In the genomic region with DNA sequence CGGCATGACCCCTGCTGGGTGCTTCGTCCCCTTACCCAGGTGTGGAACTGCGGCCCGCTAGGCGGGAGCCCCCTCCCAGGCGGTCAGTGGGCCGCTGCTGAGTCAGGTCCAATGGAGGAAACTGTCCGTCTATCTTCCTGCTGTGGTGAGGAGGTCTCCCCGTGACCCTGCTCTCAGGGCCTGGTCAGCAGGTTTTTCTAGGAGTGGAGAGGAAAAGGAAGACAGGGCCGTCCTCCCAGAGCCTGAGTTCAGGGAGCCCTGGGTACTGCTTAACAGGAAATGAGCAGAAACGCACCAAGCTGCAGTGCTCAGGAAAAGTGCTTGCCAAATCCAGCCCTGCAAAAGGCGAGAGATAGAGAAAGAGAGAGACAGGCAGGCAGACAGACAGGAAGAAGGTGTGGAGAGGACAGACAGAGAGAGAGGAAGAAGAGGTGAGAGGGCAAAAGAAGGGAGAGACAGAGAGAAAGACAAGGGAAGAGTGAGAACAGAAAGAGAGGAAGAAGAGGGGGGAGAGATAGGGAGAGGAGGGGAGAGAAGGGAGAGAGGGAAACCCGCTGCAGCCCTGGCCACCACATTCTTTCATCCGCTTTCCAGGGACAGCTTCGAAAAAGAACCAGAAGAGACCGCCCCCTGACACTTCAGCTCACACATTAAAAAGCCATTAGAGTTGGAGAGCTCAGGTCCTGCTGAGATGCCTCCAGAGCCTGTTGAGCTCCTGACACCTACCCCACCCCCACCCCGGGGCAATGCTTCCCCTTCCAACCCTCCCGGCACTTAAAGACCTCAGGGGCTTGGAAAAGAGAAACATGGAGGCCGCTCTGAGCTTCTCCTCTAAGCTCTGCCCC, we compare ENCODE assay signal across 8 cellular contexts. TPM values are rescaled to one million over a fixed set of nuclear protein-coding genes. Genes with fewer than 3 reads are reported as not detected.
DNase-seq lines count a peak whose midpoint lies in the region; ATAC-seq lines count a peak whose summit lies in the region.

No MANE protein-coding gene starts in this region.

- H3K27ac Mint-ChIP-seq in activated naive CD8-positive, alpha-beta T cell treated with anti-CD3 and anti-CD28 coated beads, Interleukin-2, amount 10 ng/mL, durations not matched to agents 7 days and 5 days: peak overlapping the region; percentile 76

- POLR2A ChIA-PET in activated naive CD8-positive, alpha-beta T cell treated with anti-CD3 and anti-CD28 coated beads, Interleukin-2, amount 10 ng/mL, durations not matched to agents 7 days and 5 days (lab: Charles Lee): interaction anchor here (1.0 to 1.6 kb wide), 2 partner anchors 9 to 20 kb away, joined by 4 to 6 read pairs; partner anchors contain the start of gene SH3GL1

- peaks cover 5% of the 10 kb centered on the region for H3K36me3 Mint-ChIP-seq in activated naive CD8-positive, alpha-beta T cell treated with anti-CD3 and anti-CD28 coated beads, Interleukin-2, amount 10 ng/mL, durations not matched to agents 7 days and 5 days

- H3K4me1 ChIP-seq in HUES64 (ENCODE audit: insufficient read depth, low read length) (peaks cover 34% of the 10 kb centered on the region), iPS-18a (ENCODE audit: control insufficient read depth, low read depth, low read length) (peaks cover 26% of the 10 kb centered on the region)

- H3K27ac ChIP-seq in HUES64 (ENCODE audit: low read depth, low read length) (peak overlapping the region; percentile 54; the same call in 1 of the 2 replicates), iPS-18a (ENCODE audit: low read length) (no peak overlapping the region), skin epidermis (peak overlapping the region in 20 of 21 experiments; percentile 40 to 86 (median 70))

- H3K9me3 Mint-ChIP-seq in activated naive CD8-positive, alpha-beta T cell treated with anti-CD3 and anti-CD28 coated beads, Interleukin-2, amount 10 ng/mL, durations not matched to agents 7 days and 5 days: no peaks in the 10 kb centered on the region

- no peak for DNase-seq in activated naive CD8-positive, alpha-beta T cell treated with anti-CD3 and anti-CD28 coated beads, Interleukin-2, amount 10 ng/mL, durations not matched to agents 7 days and 5 days
- DNase-seq in SK-N-DZ (ENCODE audit: low spot score) (no peak), activated gamma-delta T cell treated with Interleukin-2 at 50 U/mL for 16 hours (no peak), DMS153 (lab: John Stamatoyannopoulos, UW) (no peak)

- H3K4me3 Mint-ChIP-seq in activated naive CD8-positive, alpha-beta T cell treated with anti-CD3 and anti-CD28 coated beads, Interleukin-2, amount 10 ng/mL, durations not matched to agents 7 days and 5 days: peak overlapping the region; percentile 52

- H3K4me1 Mint-ChIP-seq in activated naive CD8-positive, alpha-beta T cell treated with anti-CD3 and anti-CD28 coated beads, Interleukin-2, amount 10 ng/mL, durations not matched to agents 7 days and 5 days: peaks cover 30% of the 10 kb centered on the region

- H3K4me3 ChIP-seq in HUES64 (ENCODE audit: low read length) (peak overlapping the region; percentile 41), iPS-18a (ENCODE audit: low read length) (peak overlapping the region; percentile 51), skin epidermis (no peak overlapping the region)

- H3K36me3 ChIP-seq in HUES64 (ENCODE audit: insufficient read depth, low read length) (peaks cover 5% of the 10 kb centered on the region), iPS-18a (ENCODE audit: control insufficient read depth, low read depth, low read length) (no peaks in the 10 kb centered on the region)

- H3K9me3 ChIP-seq in HUES64 (ENCODE audit: insufficient read depth, low read depth, low read length): no peaks in the 10 kb centered on the region
- no peaks in the 10 kb centered on the region for H3K9me3 ChIP-seq in iPS-18a (ENCODE audit: control insufficient read depth, low read depth, low read length)

- 31% methylated on average over 18 of the region's 19 CpGs for WGBS in HUES64

- no peaks in the 10 kb centered on the region for H3K27me3 Mint-ChIP-seq in activated naive CD8-positive, alpha-beta T cell treated with anti-CD3 and anti-CD28 coated beads, Interleukin-2, amount 10 ng/mL, durations not matched to agents 7 days and 5 days

- no peak for ATAC-seq in activated naive CD8-positive, alpha-beta T cell treated with anti-CD3 and anti-CD28 coated beads, Interleukin-2, amount 10 ng/mL, durations not matched to agents 7 days and 5 days (ENCODE audit: low read depth)
- ATAC-seq in HG02840 (IDR thresholded peaks at IDR 0.05; ENCODE audit: low FRiP score, unreplicated experiment): no peak

- H3K27me3 ChIP-seq in HUES64 (ENCODE audit: insufficient read depth, low read length): no peaks in the 10 kb centered on the region
- H3K27me3 ChIP-seq in iPS-18a (ENCODE audit: control insufficient read depth, insufficient read depth, low read length): no peaks in the 10 kb centered on the region

- peak overlapping the region; percentile 57 for H3K9ac ChIP-seq in HUES64 (ENCODE audit: low read depth, low read length)
- H3K9ac ChIP-seq in iPS-18a (ENCODE audit: low read length): peak overlapping the region; percentile 14

RNA-seq across cellular contexts. Expression of gene SH3GL1, which starts 10.1 kb away (rescaled TPM):
- polyA plus RNA-seq in HUES64 (2013, experiment 1 of 2): 79.1 TPM
- 76.6 TPM for polyA plus RNA-seq in HUES64 (2013, experiment 2 of 2)
- 10 to 100 TPM; 54.6 to 56.8 TPM for total RNA-seq in activated naive CD8-positive, alpha-beta T cell treated with anti-CD3 and anti-CD28 coated beads, Interleukin-2, amount 10 ng/mL, durations not matched to agents 7 days and 5 days
- polyA plus RNA-seq in SK-N-DZ (2014; cell fraction: cytosol; rRNA removed): 47.0 and 62.2 TPM in 2 replicates
- 41.5 and 42.2 TPM in 2 replicates for polyA plus RNA-seq in SK-N-DZ (2014; cell fraction: nucleus; rRNA removed)

RNA-seq across cellular contexts. Expression of gene CHAF1A, which starts 12.2 kb away (rescaled TPM):
- 70.0 TPM for polyA plus RNA-seq in HUES64 (2013, experiment 1 of 2)
- 65.6 TPM for polyA plus RNA-seq in HUES64 (2013, experiment 2 of 2)
- 10 to 100 TPM; 77.0 to 79.1 TPM for total RNA-seq in activated naive CD8-positive, alpha-beta T cell treated with anti-CD3 and anti-CD28 coated beads, Interleukin-2, amount 10 ng/mL, durations not matched to agents 7 days and 5 days
- 44.2 and 55.5 TPM in 2 replicates for polyA plus RNA-seq in SK-N-DZ (2014; cell fraction: cytosol; rRNA removed)
- polyA plus RNA-seq in SK-N-DZ (2014; cell fraction: nucleus; rRNA removed): 54.0 and 71.2 TPM in 2 replicates

RNA-seq across cellular contexts. Expression of gene MPND, which starts 46.9 kb away (rescaled TPM):
- polyA plus RNA-seq in HUES64 (2013, experiment 1 of 2): 22.9 TPM
- 19.0 TPM for polyA plus RNA-seq in HUES64 (2013, experiment 2 of 2)
- 10 to 100 TPM; 23.7 to 26.2 TPM for total RNA-seq in activated naive CD8-positive, alpha-beta T cell treated with anti-CD3 and anti-CD28 coated beads, Interleukin-2, amount 10 ng/mL, durations not matched to agents 7 days and 5 days
- polyA plus RNA-seq in SK-N-DZ (2014; cell fraction: cytosol; rRNA removed): 8.7 and 15.5 TPM in 2 replicates
- 14.1 and 19.4 TPM in 2 replicates for polyA plus RNA-seq in SK-N-DZ (2014; cell fraction: nucleus; rRNA removed)

RNA-seq across cellular contexts. Expression of gene STAP2, which starts 51.6 kb away (rescaled TPM):
- 9.6 TPM for polyA plus RNA-seq in HUES64 (2013, experiment 1 of 2)
- polyA plus RNA-seq in HUES64 (2013, experiment 2 of 2): 10.1 TPM
- 1 to 10 TPM; 8.4 to 8.8 TPM for total RNA-seq in activated naive CD8-positive, alpha-beta T cell treated with anti-CD3 and anti-CD28 coated beads, Interleukin-2, amount 10 ng/mL, durations not matched to agents 7 days and 5 days
- polyA plus RNA-seq in SK-N-DZ (2014; cell fraction: cytosol; rRNA removed): 3.9 and 6.6 TPM in 2 replicates
- polyA plus RNA-seq in SK-N-DZ (2014; cell fraction: nucleus; rRNA removed): 3.0 and 7.3 TPM in 2 replicates

Comparison
In these comparisons a context has a peak if more than half of its experiments do, and no peak if none do; other contexts are left out.
1. H3K4me3 ChIP-seq: peak in HUES64 (single experiment) and iPS-18a (single experiment); none in skin epidermis (0 of 7).